In the genomic region with DNA sequence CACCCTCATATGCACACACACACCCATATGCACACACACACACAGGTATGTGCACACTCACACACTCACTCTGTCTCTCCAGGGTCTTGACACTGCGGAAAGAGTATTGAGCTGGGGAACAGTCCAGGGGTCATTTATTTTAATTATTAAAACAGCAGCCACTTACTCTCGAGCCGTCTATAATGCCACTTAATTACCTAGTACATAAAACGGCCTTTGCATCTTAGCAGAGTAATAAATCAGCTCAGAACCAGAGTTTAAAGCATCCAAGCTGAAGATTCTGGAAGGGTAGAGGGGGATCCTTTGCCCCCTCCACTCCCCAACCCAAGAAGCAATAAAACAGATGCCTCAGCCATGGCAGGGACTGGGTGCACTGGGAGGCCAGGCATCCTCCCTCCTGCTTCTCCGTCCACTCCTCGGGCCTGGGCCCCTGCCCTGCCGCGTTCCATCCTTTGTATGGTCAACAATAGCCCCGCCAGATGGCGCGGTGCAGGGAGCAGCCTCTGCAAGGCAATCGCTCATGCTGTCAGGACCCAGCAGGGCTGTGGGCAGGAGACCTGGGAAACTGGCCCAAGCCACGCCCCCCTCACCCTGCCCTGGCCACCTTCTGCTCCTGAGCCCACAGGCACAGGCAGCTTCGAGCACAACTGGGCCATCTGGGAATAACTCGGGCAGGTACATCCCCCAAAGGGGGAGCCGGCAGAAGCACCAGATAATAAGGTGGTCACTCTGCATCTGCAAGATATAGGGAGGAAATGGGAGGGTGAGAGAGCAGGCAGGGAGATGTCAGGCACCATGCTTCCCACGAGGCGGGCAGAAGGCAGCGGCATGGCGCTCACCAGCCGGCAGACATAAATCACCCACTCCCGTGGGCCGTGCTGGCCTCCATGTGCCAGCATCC, we compare ENCODE assay signal across 1 cellular context.
TF ChIP-seq lines count a peak whose summit lies in the region.

No MANE protein-coding gene starts in this region.

TF ChIP-seq in K562, 482 proteins besides CTCF, POLR2A, EP300 and RAD21 (continued from another document):
- TF ChIP-seq, protein P1, sequence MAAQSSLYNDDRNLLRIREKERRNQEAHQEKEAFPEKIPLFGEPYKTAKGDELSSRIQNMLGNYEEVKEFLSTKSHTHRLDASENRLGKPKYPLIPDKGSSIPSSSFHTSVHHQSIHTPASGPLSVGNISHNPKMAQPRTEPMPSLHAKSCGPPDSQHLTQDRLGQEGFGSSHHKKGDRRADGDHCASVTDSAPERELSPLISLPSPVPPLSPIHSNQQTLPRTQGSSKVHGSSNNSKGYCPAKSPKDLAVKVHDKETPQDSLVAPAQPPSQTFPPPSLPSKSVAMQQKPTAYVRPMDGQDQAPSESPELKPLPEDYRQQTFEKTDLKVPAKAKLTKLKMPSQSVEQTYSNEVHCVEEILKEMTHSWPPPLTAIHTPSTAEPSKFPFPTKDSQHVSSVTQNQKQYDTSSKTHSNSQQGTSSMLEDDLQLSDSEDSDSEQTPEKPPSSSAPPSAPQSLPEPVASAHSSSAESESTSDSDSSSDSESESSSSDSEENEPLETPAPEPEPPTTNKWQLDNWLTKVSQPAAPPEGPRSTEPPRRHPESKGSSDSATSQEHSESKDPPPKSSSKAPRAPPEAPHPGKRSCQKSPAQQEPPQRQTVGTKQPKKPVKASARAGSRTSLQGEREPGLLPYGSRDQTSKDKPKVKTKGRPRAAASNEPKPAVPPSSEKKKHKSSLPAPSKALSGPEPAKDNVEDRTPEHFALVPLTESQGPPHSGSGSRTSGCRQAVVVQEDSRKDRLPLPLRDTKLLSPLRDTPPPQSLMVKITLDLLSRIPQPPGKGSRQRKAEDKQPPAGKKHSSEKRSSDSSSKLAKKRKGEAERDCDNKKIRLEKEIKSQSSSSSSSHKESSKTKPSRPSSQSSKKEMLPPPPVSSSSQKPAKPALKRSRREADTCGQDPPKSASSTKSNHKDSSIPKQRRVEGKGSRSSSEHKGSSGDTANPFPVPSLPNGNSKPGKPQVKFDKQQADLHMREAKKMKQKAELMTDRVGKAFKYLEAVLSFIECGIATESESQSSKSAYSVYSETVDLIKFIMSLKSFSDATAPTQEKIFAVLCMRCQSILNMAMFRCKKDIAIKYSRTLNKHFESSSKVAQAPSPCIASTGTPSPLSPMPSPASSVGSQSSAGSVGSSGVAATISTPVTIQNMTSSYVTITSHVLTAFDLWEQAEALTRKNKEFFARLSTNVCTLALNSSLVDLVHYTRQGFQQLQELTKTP (IDR thresholded peaks at IDR 0.05; ENCODE audit: low read depth in 1 of 2, partially characterized antibody in 2 of 2) = no peak
- TF ChIP-seq, protein P2, sequence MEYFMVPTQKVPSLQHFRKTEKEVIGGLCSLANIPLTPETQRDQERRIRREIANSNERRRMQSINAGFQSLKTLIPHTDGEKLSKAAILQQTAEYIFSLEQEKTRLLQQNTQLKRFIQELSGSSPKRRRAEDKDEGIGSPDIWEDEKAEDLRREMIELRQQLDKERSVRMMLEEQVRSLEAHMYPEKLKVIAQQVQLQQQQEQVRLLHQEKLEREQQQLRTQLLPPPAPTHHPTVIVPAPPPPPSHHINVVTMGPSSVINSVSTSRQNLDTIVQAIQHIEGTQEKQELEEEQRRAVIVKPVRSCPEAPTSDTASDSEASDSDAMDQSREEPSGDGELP (CRISPR knock-in tag; IDR thresholded peaks at IDR 0.05; ENCODE audit: borderline replicate concordance) = peak; percentile 46; the same call in 1 of the 2 replicates
- TF ChIP-seq, protein P3, sequence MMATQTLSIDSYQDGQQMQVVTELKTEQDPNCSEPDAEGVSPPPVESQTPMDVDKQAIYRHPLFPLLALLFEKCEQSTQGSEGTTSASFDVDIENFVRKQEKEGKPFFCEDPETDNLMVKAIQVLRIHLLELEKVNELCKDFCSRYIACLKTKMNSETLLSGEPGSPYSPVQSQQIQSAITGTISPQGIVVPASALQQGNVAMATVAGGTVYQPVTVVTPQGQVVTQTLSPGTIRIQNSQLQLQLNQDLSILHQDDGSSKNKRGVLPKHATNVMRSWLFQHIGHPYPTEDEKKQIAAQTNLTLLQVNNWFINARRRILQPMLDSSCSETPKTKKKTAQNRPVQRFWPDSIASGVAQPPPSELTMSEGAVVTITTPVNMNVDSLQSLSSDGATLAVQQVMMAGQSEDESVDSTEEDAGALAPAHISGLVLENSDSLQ (IDR thresholded peaks at IDR 0.05) = peak; percentile 94
- TF ChIP-seq JUND (IDR thresholded peaks at IDR 0.05; ENCODE audit: borderline replicate concordance, low read depth, low read length) (peak; percentile 16; the same call in 1 of the 2 replicates), JUND (tag; IDR thresholded peaks at IDR 0.05; ENCODE audit: borderline replicate concordance, low read depth, low read length) (no peak; the same call in 2 of the 3 replicates), MCM3 (IDR thresholded peaks at IDR 0.05) (no peak), HNRNPH1 (optimal IDR thresholded peaks at IDR 0.05; ENCODE audit: low read depth, low read length) (no peak), RCOR1 (IDR thresholded peaks at IDR 0.05; ENCODE audit: borderline replicate concordance in 1 of 2, low read depth in 2 of 2, low read length in 2 of 2) (peak in 1 of 2 experiments; percentile 39; a peak in 1 of 4 replicates), TCF3 (CRISPR knock-in tag; IDR thresholded peaks at IDR 0.05) (0 out of 2 replicates have a peak, but pooled peaks have one; percentile 6), MEIS2 (IDR thresholded peaks at IDR 0.05; ENCODE audit: partially characterized antibody) (peak; percentile 98), CTBP1 (IDR thresholded peaks at IDR 0.05; ENCODE audit: borderline replicate concordance) (peak; percentile 35; the same call in 1 of the 2 replicates)
- TF ChIP-seq, protein P4, sequence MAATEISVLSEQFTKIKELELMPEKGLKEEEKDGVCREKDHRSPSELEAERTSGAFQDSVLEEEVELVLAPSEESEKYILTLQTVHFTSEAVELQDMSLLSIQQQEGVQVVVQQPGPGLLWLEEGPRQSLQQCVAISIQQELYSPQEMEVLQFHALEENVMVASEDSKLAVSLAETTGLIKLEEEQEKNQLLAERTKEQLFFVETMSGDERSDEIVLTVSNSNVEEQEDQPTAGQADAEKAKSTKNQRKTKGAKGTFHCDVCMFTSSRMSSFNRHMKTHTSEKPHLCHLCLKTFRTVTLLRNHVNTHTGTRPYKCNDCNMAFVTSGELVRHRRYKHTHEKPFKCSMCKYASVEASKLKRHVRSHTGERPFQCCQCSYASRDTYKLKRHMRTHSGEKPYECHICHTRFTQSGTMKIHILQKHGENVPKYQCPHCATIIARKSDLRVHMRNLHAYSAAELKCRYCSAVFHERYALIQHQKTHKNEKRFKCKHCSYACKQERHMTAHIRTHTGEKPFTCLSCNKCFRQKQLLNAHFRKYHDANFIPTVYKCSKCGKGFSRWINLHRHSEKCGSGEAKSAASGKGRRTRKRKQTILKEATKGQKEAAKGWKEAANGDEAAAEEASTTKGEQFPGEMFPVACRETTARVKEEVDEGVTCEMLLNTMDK (IDR thresholded peaks at IDR 0.05; ENCODE audit: borderline replicate concordance, insufficient read depth, low read depth, low read length, poor library complexity, severe bottlenecking) = peak; percentile 56
- TF ChIP-seq, protein P5, sequence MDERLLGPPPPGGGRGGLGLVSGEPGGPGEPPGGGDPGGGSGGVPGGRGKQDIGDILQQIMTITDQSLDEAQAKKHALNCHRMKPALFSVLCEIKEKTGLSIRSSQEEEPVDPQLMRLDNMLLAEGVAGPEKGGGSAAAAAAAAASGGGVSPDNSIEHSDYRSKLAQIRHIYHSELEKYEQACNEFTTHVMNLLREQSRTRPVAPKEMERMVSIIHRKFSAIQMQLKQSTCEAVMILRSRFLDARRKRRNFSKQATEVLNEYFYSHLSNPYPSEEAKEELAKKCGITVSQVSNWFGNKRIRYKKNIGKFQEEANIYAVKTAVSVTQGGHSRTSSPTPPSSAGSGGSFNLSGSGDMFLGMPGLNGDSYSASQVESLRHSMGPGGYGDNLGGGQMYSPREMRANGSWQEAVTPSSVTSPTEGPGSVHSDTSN (CRISPR knock-in tag; IDR thresholded peaks at IDR 0.05; ENCODE audit: low read depth) = peak; percentile 81
- TF ChIP-seq, protein P5 (tag; conservative IDR thresholded peaks at IDR 0.05; ENCODE audit: low read depth) = peak; percentile 94
